In the genomic region with DNA sequence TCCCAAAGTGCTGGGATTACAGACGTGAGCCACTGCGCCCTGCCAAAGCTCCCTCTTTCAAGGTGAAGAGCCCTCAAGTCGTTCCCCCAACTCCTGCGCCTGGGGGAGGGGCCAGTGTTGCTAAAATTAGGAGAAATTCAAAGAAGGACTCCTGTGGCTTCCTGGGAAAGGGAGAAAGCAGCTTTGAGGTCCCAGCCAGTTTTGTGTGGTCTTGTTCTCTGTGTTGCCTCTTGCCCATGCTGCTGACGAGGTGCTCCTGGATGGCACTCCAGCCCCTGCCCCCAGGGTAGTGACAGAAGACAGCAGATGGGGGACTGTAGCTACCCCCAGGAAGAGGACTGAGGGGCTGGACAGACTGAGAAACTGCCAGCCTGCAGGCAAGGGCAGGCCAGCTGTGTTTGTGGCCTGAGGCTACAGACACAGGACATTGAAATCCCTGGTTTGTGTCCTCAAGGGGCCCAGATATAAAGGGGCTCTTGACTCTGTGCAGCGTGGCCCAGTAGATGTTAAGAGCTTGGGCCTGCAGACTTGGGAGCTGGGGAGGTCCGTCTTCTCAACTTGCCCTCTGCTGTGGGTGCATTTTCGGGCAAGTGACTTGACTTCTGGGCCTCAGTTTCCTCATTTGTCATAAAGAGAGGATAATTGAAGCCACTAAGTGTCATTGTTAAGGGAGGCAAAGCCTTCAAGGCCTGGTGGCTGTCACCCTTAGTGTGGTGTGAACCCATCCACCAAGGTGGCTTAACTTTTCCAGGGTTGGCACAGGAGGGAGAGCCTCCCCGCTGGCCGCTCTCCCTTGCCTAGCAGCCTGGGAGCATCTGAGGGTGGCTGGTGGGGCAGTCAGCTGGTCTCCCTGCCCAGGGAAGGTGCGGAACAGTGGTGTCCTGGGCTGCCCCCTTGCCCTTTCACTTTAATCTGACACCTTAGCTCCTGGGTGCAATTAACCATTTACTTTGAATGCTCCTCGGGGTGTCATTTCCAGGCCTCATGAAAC, we compare ENCODE assay signal across 9 cellular contexts. TPM values are rescaled to one million over a fixed set of nuclear protein-coding genes. Genes with fewer than 3 reads are reported as not detected.
DNase-seq lines count a peak whose midpoint lies in the region; ATAC-seq and TF ChIP-seq lines count a peak whose summit lies in the region.
"Had no signal": no experiment of that assay in that cellular context is flagged by ENCODE, and none has a peak within 500 bp of the region (broad histone marks: within the 10 kb centered on the region; RNA-seq: fewer than 3 reads in every experiment).

No MANE protein-coding gene starts in this region.

- peak overlapping the region; percentile 98 for H3K4me2 ChIP-seq in BLaER1

- H3K36me3 Mint-ChIP-seq in activated naive CD8-positive, alpha-beta T cell treated with anti-CD3 and anti-CD28 coated beads, Interleukin-2, amount 10 ng/mL, durations not matched to agents 7 days and 5 days, result peaks cover 49% of the 10 kb centered on the region
- no peaks in the 10 kb centered on the region for H3K36me3 Mint-ChIP-seq in naive B cell

- no peak for TF ChIP-seq CTCF in HL-60 (IDR thresholded peaks at IDR 0.05; ENCODE audit: insufficient read depth, low read length)

- DNase-seq in HL-60 (ENCODE audit: low read depth in 1 of 2, low spot score in 1 of 2) (no peak), naive B cell (no peak), SHP77 treated with DMSO at 0.1 percent for 48 hours (lab: John Stamatoyannopoulos, UW) (no peak), HCEC 1CT (no peak), left lobe of liver (ENCODE audit: low spot score) (no peak), T1000 (lab: John Stamatoyannopoulos, UW) (no peak)
- DNase-seq in activated naive CD8-positive, alpha-beta T cell treated with anti-CD3 and anti-CD28 coated beads, Interleukin-2, amount 10 ng/mL, durations not matched to agents 7 days and 5 days, result peak; percentile 63
- DNase-seq: NCI-H345 had no signal

- H3K27ac ChIP-seq in BLaER1, result peak overlapping the region; percentile 98
- H3K27ac ChIP-seq in HL-60 (replicated peaks), result peak overlapping the region; percentile 75

- H3K9ac ChIP-seq in BLaER1, result peak overlapping the region; percentile 99

- H3K9me3 ChIP-seq in BLaER1, result no peaks in the 10 kb centered on the region

- no peaks in the 10 kb centered on the region for H3K9me3 Mint-ChIP-seq in activated naive CD8-positive, alpha-beta T cell treated with anti-CD3 and anti-CD28 coated beads, Interleukin-2, amount 10 ng/mL, durations not matched to agents 7 days and 5 days
- H3K9me3 Mint-ChIP-seq in naive B cell, result no peaks in the 10 kb centered on the region

- peaks cover 81% of the 10 kb centered on the region for H3K4me1 ChIP-seq in BLaER1

- no peak for ATAC-seq in activated naive CD8-positive, alpha-beta T cell treated with anti-CD3 and anti-CD28 coated beads, Interleukin-2, amount 10 ng/mL, durations not matched to agents 7 days and 5 days (ENCODE audit: low read depth)
- ATAC-seq in naive B cell (ENCODE audit: low read depth in 2 of 2), result no peak
- ATAC-seq in left lobe of liver, result no peak

- peaks cover 44% of the 10 kb centered on the region for H4K20me1 ChIP-seq in BLaER1

- H3K36me3 ChIP-seq in BLaER1, result peaks cover 24% of the 10 kb centered on the region

- H3K27me3 ChIP-seq in BLaER1 (no peaks in the 10 kb centered on the region), HL-60 (ENCODE audit: insufficient read depth, poor library complexity, severe bottlenecking) (no peaks in the 10 kb centered on the region)

- H3K27me3 Mint-ChIP-seq in activated naive CD8-positive, alpha-beta T cell treated with anti-CD3 and anti-CD28 coated beads, Interleukin-2, amount 10 ng/mL, durations not matched to agents 7 days and 5 days, result no peaks in the 10 kb centered on the region
- H3K27me3 Mint-ChIP-seq in naive B cell, result no peaks in the 10 kb centered on the region

- peaks cover 50% of the 10 kb centered on the region for H3K4me1 Mint-ChIP-seq in activated naive CD8-positive, alpha-beta T cell treated with anti-CD3 and anti-CD28 coated beads, Interleukin-2, amount 10 ng/mL, durations not matched to agents 7 days and 5 days
- H3K4me1 Mint-ChIP-seq in naive B cell, result peaks cover 33 to 73% (median 62%) of the 10 kb centered on the region in 3 donors

- POLR2A ChIA-PET in activated naive CD8-positive, alpha-beta T cell treated with anti-CD3 and anti-CD28 coated beads, Interleukin-2, amount 10 ng/mL, durations not matched to agents 7 days and 5 days (lab: Charles Lee), result interaction anchor here (0.5 to 38.5 kb wide), 18 partner anchors 1 to 425 kb away, joined by 3 to 1721 read pairs (median 7); a partner anchor contains a TSS

- H3K4me3 Mint-ChIP-seq in activated naive CD8-positive, alpha-beta T cell treated with anti-CD3 and anti-CD28 coated beads, Interleukin-2, amount 10 ng/mL, durations not matched to agents 7 days and 5 days, result peak overlapping the region; percentile 88
- peak overlapping the region in 7 of 8 donors; percentile 56 to 95 (median 86) for H3K4me3 Mint-ChIP-seq in naive B cell

- H3K27ac Mint-ChIP-seq in activated naive CD8-positive, alpha-beta T cell treated with anti-CD3 and anti-CD28 coated beads, Interleukin-2, amount 10 ng/mL, durations not matched to agents 7 days and 5 days, result peak overlapping the region; percentile 96
- peak overlapping the region; percentile 98 to 100 (median 99) for H3K27ac Mint-ChIP-seq in naive B cell

- H3K4me3 ChIP-seq in BLaER1, result peak overlapping the region; percentile 20; the same call in 1 of the 2 replicates
- no peak overlapping the region for H3K4me3 ChIP-seq in HL-60 (replicated peaks; ENCODE audit: insufficient read depth, low read length)

RNA-seq across cellular contexts. Expression of a gene that starts 4.1 kb away (rescaled TPM):
- total RNA-seq in activated naive CD8-positive, alpha-beta T cell treated with anti-CD3 and anti-CD28 coated beads, Interleukin-2, amount 10 ng/mL, durations not matched to agents 7 days and 5 days, result 100 to 1,000 TPM; 344 to 375 TPM
- polyA plus RNA-seq in naive B cell (ENCODE audit: low read depth in 6 of 6), result 1 to 10 TPM; 2.5 to 6.2 (median 4.6) TPM
- 23.8 TPM for total RNA-seq in left lobe of liver

RNA-seq across cellular contexts. Expression of a gene that starts 29.0 kb away (rescaled TPM):
- 100 to 1,000 TPM; 103 to 110 TPM for total RNA-seq in activated naive CD8-positive, alpha-beta T cell treated with anti-CD3 and anti-CD28 coated beads, Interleukin-2, amount 10 ng/mL, durations not matched to agents 7 days and 5 days
- under 1 TPM in 5 of 6 donors, not detected in 1; 0.09 to 0.71 (median 0.22) TPM for polyA plus RNA-seq in naive B cell (ENCODE audit: low read depth in 6 of 6)
- total RNA-seq in left lobe of liver, result 12.4 TPM

RNA-seq across cellular contexts. Expression of a gene that starts 38.8 kb away (rescaled TPM):
- total RNA-seq in activated naive CD8-positive, alpha-beta T cell treated with anti-CD3 and anti-CD28 coated beads, Interleukin-2, amount 10 ng/mL, durations not matched to agents 7 days and 5 days, result 1 to 10 TPM; 3.7 to 4.7 TPM
- polyA plus RNA-seq in naive B cell (ENCODE audit: low read depth in 6 of 6), result under 1 TPM in 2 of 6 donors, not detected in 4; 0.20 to 0.38 TPM
- total RNA-seq in left lobe of liver, result 2.6 TPM

Comparison
In these comparisons a context has a peak if more than half of its experiments do, and no peak if none do; other contexts are left out.
1. RNA of a gene that starts 4.1 kb away (total RNA-seq): 344 to 375 TPM in activated naive CD8-positive, alpha-beta T cell treated with anti-CD3 and anti-CD28 coated beads, Interleukin-2, amount 10 ng/mL, durations not matched to agents 7 days and 5 days; 23.8 TPM in left lobe of liver (single experiment); every median in the first group is over 10 times any median in the second.